ENCODE assay signal across 1 cellular context in genomic region chr11:61162092-61162935, GRCh38.
TF ChIP-seq lines count a peak whose summit lies in the region.

No MANE protein-coding gene starts in this region.

TF ChIP-seq in HepG2, 621 proteins besides CTCF, POLR2A, EP300 and RAD21 (continues in another document):
- TF ChIP-seq KDM5B (CRISPR knock-in tag; IDR thresholded peaks at IDR 0.05; ENCODE audit: borderline replicate concordance) (no peak), ATM (IDR thresholded peaks at IDR 0.05; ENCODE audit: borderline replicate concordance) (no peak), ZNF766 (CRISPR knock-in tag; IDR thresholded peaks at IDR 0.05; ENCODE audit: borderline replicate concordance) (no peak), ZSCAN22 (CRISPR knock-in tag; IDR thresholded peaks at IDR 0.05) (no peak), SMC3 (IDR thresholded peaks at IDR 0.05; ENCODE audit: low read length) (no peak), CHCHD3 (CRISPR knock-in tag; IDR thresholded peaks at IDR 0.05) (no peak), FOXA3 (CRISPR knock-in tag; IDR thresholded peaks at IDR 0.05) (peak; percentile 20; the same call in 1 of the 2 replicates), ARHGAP35 (CRISPR knock-in tag; IDR thresholded peaks at IDR 0.05; ENCODE audit: borderline replicate concordance) (no peak), ZNF589 (CRISPR knock-in tag; conservative IDR thresholded peaks at IDR 0.05) (no peak), GATAD2A (CRISPR knock-in tag; IDR thresholded peaks at IDR 0.05) (no peak), ZSCAN5A (CRISPR knock-in tag; IDR thresholded peaks at IDR 0.05; ENCODE audit: borderline replicate concordance) (peak; percentile 53; the same call in 1 of the 2 replicates), SOX13 (IDR thresholded peaks at IDR 0.05) (no peak), SOX13 (CRISPR knock-in tag; conservative IDR thresholded peaks at IDR 0.05 in 1 of 2, IDR thresholded peaks at IDR 0.05 in 1 of 2) (no peak), NR2F2 (IDR thresholded peaks at IDR 0.05; ENCODE audit: borderline replicate concordance, low read depth) (0 out of 2 replicates have a peak, but pooled peaks have one; percentile 8), KLF6 (CRISPR knock-in tag; IDR thresholded peaks at IDR 0.05) (no peak), SETDB1 (CRISPR knock-in tag; IDR thresholded peaks at IDR 0.05; ENCODE audit: borderline replicate concordance) (no peak), SRF (IDR thresholded peaks at IDR 0.05; ENCODE audit: low read depth, low read length) (0 out of 2 replicates have a peak, but pooled peaks have one; percentile 31), XBP1 (CRISPR knock-in tag; IDR thresholded peaks at IDR 0.05) (peak; percentile 97), THAP11 (CRISPR knock-in tag; IDR thresholded peaks at IDR 0.05) (peak; percentile 64), ZMYM4 (CRISPR knock-in tag; IDR thresholded peaks at IDR 0.05) (0 out of 2 replicates have a peak, but pooled peaks have one; percentile 47), ZNF577 (CRISPR knock-in tag; IDR thresholded peaks at IDR 0.05; ENCODE audit: borderline replicate concordance, low read depth) (no peak), ZNF292 (CRISPR knock-in tag; IDR thresholded peaks at IDR 0.05; ENCODE audit: borderline replicate concordance, low read depth) (no peak), KDM5A (IDR thresholded peaks at IDR 0.05; ENCODE audit: borderline replicate concordance, low read length) (peak; percentile 43; the same call in 1 of the 2 replicates), ZKSCAN1 (IDR thresholded peaks at IDR 0.05; ENCODE audit: low read length) (no peak), HOMEZ (CRISPR knock-in tag; IDR thresholded peaks at IDR 0.05; ENCODE audit: low read depth) (0 out of 2 replicates have a peak, but pooled peaks have one; percentile 39), ZBTB26 (CRISPR knock-in tag; IDR thresholded peaks at IDR 0.05; ENCODE audit: borderline replicate concordance) (no peak), NFYC (CRISPR knock-in tag; IDR thresholded peaks at IDR 0.05) (peak; percentile 80), XRCC5 (optimal IDR thresholded peaks at IDR 0.05; ENCODE audit: low read length) (no peak), GMEB2 (CRISPR knock-in tag; IDR thresholded peaks at IDR 0.05; ENCODE audit: low read depth) (no peak), ZSCAN30 (CRISPR knock-in tag; IDR thresholded peaks at IDR 0.05) (0 out of 2 replicates have a peak, but pooled peaks have one; percentile 43), MAZ (IDR thresholded peaks at IDR 0.05; ENCODE audit: borderline replicate concordance, low read depth, low read length) (no peak), MAZ (CRISPR knock-in tag; IDR thresholded peaks at IDR 0.05; ENCODE audit: low read depth) (no peak), RFX5 (IDR thresholded peaks at IDR 0.05; ENCODE audit: low read depth, low read length) (no peak), NFIC (IDR thresholded peaks at IDR 0.05; ENCODE audit: low read length) (no peak), PHF20 (CRISPR knock-in tag; IDR thresholded peaks at IDR 0.05) (no peak), MTA1 (CRISPR knock-in tag; IDR thresholded peaks at IDR 0.05; ENCODE audit: borderline replicate concordance) (no peak), MEF2D (CRISPR knock-in tag; IDR thresholded peaks at IDR 0.05) (0 out of 2 replicates have a peak, but pooled peaks have one; percentile 19), GABPA (IDR thresholded peaks at IDR 0.05; ENCODE audit: low read depth, low read length) (no peak), GABPA (CRISPR knock-in tag; IDR thresholded peaks at IDR 0.05; ENCODE audit: low read depth) (peak; percentile 31; the same call in 1 of the 2 replicates), SAP130 (CRISPR knock-in tag; IDR thresholded peaks at IDR 0.05; ENCODE audit: low read depth) (peak; percentile 40), MIXL1 (CRISPR knock-in tag; IDR thresholded peaks at IDR 0.05) (0 out of 2 replicates have a peak, but pooled peaks have one; percentile 17), AGO2 (optimal IDR thresholded peaks at IDR 0.05; ENCODE audit: low read depth, low read length) (no peak), CREM (IDR thresholded peaks at IDR 0.05) (peak; percentile 19; the same call in 1 of the 2 replicates), CREM (CRISPR knock-in tag; IDR thresholded peaks at IDR 0.05) (no peak)
- TF ChIP-seq, protein P1, sequence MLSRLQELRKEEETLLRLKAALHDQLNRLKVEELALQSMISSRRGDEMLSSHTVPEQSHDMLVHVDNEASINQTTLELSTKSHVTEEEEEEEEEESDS (CRISPR knock-in tag; IDR thresholded peaks at IDR 0.05; ENCODE audit: borderline replicate concordance) = no peak
- TF ChIP-seq, protein P2, sequence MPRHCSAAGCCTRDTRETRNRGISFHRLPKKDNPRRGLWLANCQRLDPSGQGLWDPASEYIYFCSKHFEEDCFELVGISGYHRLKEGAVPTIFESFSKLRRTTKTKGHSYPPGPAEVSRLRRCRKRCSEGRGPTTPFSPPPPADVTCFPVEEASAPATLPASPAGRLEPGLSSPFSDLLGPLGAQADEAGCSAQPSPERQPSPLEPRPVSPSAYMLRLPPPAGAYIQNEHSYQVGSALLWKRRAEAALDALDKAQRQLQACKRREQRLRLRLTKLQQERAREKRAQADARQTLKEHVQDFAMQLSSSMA (CRISPR knock-in tag; IDR thresholded peaks at IDR 0.05) = no peak
- TF ChIP-seq, protein P3, sequence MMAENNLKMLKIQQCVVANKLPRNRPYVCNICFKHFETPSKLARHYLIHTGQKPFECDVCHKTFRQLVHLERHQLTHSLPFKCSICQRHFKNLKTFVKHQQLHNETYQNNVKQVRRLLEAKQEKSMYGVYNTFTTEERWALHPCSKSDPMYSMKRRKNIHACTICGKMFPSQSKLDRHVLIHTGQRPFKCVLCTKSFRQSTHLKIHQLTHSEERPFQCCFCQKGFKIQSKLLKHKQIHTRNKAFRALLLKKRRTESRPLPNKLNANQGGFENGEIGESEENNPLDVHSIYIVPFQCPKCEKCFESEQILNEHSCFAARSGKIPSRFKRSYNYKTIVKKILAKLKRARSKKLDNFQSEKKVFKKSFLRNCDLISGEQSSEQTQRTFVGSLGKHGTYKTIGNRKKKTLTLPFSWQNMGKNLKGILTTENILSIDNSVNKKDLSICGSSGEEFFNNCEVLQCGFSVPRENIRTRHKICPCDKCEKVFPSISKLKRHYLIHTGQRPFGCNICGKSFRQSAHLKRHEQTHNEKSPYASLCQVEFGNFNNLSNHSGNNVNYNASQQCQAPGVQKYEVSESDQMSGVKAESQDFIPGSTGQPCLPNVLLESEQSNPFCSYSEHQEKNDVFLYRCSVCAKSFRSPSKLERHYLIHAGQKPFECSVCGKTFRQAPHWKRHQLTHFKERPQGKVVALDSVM (CRISPR knock-in tag; IDR thresholded peaks at IDR 0.05) = no peak
- TF ChIP-seq, protein P4, sequence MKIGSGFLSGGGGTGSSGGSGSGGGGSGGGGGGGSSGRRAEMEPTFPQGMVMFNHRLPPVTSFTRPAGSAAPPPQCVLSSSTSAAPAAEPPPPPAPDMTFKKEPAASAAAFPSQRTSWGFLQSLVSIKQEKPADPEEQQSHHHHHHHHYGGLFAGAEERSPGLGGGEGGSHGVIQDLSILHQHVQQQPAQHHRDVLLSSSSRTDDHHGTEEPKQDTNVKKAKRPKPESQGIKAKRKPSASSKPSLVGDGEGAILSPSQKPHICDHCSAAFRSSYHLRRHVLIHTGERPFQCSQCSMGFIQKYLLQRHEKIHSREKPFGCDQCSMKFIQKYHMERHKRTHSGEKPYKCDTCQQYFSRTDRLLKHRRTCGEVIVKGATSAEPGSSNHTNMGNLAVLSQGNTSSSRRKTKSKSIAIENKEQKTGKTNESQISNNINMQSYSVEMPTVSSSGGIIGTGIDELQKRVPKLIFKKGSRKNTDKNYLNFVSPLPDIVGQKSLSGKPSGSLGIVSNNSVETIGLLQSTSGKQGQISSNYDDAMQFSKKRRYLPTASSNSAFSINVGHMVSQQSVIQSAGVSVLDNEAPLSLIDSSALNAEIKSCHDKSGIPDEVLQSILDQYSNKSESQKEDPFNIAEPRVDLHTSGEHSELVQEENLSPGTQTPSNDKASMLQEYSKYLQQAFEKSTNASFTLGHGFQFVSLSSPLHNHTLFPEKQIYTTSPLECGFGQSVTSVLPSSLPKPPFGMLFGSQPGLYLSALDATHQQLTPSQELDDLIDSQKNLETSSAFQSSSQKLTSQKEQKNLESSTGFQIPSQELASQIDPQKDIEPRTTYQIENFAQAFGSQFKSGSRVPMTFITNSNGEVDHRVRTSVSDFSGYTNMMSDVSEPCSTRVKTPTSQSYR (CRISPR knock-in tag; IDR thresholded peaks at IDR 0.05; ENCODE audit: borderline replicate concordance) = no peak
- TF ChIP-seq, protein P5, sequence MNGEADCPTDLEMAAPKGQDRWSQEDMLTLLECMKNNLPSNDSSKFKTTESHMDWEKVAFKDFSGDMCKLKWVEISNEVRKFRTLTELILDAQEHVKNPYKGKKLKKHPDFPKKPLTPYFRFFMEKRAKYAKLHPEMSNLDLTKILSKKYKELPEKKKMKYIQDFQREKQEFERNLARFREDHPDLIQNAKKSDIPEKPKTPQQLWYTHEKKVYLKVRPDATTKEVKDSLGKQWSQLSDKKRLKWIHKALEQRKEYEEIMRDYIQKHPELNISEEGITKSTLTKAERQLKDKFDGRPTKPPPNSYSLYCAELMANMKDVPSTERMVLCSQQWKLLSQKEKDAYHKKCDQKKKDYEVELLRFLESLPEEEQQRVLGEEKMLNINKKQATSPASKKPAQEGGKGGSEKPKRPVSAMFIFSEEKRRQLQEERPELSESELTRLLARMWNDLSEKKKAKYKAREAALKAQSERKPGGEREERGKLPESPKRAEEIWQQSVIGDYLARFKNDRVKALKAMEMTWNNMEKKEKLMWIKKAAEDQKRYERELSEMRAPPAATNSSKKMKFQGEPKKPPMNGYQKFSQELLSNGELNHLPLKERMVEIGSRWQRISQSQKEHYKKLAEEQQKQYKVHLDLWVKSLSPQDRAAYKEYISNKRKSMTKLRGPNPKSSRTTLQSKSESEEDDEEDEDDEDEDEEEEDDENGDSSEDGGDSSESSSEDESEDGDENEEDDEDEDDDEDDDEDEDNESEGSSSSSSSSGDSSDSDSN (CRISPR knock-in tag; IDR thresholded peaks at IDR 0.05) = no peak
- TF ChIP-seq, protein P6, sequence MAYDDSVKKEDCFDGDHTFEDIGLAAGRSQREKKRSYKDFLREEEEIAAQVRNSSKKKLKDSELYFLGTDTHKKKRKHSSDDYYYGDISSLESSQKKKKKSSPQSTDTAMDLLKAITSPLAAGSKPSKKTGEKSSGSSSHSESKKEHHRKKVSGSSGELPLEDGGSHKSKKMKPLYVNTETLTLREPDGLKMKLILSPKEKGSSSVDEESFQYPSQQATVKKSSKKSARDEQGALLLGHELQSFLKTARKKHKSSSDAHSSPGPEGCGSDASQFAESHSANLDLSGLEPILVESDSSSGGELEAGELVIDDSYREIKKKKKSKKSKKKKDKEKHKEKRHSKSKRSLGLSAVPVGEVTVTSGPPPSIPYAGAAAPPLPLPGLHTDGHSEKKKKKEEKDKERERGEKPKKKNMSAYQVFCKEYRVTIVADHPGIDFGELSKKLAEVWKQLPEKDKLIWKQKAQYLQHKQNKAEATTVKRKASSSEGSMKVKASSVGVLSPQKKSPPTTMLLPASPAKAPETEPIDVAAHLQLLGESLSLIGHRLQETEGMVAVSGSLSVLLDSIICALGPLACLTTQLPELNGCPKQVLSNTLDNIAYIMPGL (CRISPR knock-in tag; IDR thresholded peaks at IDR 0.05; ENCODE audit: borderline replicate concordance in 1 of 2, low read depth in 1 of 2) = no peak; a peak in 1 of 4 replicates
